In genomic region chr6:40419881-40420705, GRCh38 we compare ENCODE assay signal across 11 cellular contexts.
"Had no signal": no experiment of that assay in that cellular context is flagged by ENCODE, and none has a peak within 500 bp of the region (broad histone marks: within the 10 kb centered on the region; RNA-seq: fewer than 3 reads in every experiment).

No MANE protein-coding gene starts in this region.

- H3K36me3 Mint-ChIP-seq: stimulated activated effector memory CD8-positive, alpha-beta T cell treated with anti-CD3 and anti-CD28 coated beads, Interleukin-12 subunit alpha, Interleukin-12 subunit beta, amount 100 ng/mL, for 72 hours had no signal

- H3K4me1 Mint-ChIP-seq: activated T-helper 17 cell treated with anti-CD3 and anti-CD28 coated beads, Interleukin-2, amount 50 U/mL, for 72 hours had no signal

- ATAC-seq: activated CD4-positive, CD25-positive, alpha-beta regulatory T cell treated with anti-CD3 and anti-CD28 coated beads, Interleukin-2, amount 50 U/mL, for 24 hours; activated T-helper 17 cell treated with anti-CD3 and anti-CD28 coated beads, Interleukin-2, amount 50 U/mL, for 72 hours; gastroesophageal sphincter; stimulated activated effector memory CD8-positive, alpha-beta T cell treated with anti-CD3 and anti-CD28 coated beads, Interleukin-12 subunit alpha, Interleukin-12 subunit beta, amount 100 ng/mL, for 72 hours had no signal

- H3K4me1 ChIP-seq: ascending aorta, left lung, tibial artery had no signal

- H3K4me3 Mint-ChIP-seq: activated naive CD4-positive, alpha-beta T cell treated with anti-CD3 and anti-CD28 coated beads for 36 hours; activated T-helper 17 cell treated with anti-CD3 and anti-CD28 coated beads, Interleukin-2, amount 50 U/mL, for 72 hours; stimulated activated effector memory CD8-positive, alpha-beta T cell treated with anti-CD3 and anti-CD28 coated beads, Interleukin-12 subunit alpha, Interleukin-12 subunit beta, amount 100 ng/mL, for 72 hours had no signal

- H3K9me3 ChIP-seq: ascending aorta, gastroesophageal sphincter, left lung, neutrophil, tibial artery had no signal

- DNase-seq: activated CD4-positive, alpha-beta T cell treated with anti-CD3 and anti-CD28 coated beads, Interleukin-2, amount 50 U/mL, for 4 hours; activated naive CD4-positive, alpha-beta T cell treated with anti-CD3 and anti-CD28 coated beads for 36 hours; kidney; left lung had no signal

- H3K4me3 ChIP-seq: ascending aorta, gastroesophageal sphincter, left lung, tibial artery had no signal

- H3K27ac Mint-ChIP-seq: activated naive CD4-positive, alpha-beta T cell treated with anti-CD3 and anti-CD28 coated beads for 36 hours; activated T-helper 17 cell treated with anti-CD3 and anti-CD28 coated beads, Interleukin-2, amount 50 U/mL, for 72 hours; stimulated activated effector memory CD8-positive, alpha-beta T cell treated with anti-CD3 and anti-CD28 coated beads, Interleukin-12 subunit alpha, Interleukin-12 subunit beta, amount 100 ng/mL, for 72 hours had no signal

- H3K36me3 ChIP-seq: ascending aorta, gastroesophageal sphincter, left lung, neutrophil, tibial artery had no signal

- H3K27ac ChIP-seq: ascending aorta, gastroesophageal sphincter, left lung, neutrophil, tibial artery had no signal

- H3K27me3 ChIP-seq: ascending aorta, gastroesophageal sphincter, left lung, neutrophil, tibial artery had no signal

- H3K9me3 Mint-ChIP-seq: activated naive CD4-positive, alpha-beta T cell treated with anti-CD3 and anti-CD28 coated beads for 36 hours; activated T-helper 17 cell treated with anti-CD3 and anti-CD28 coated beads, Interleukin-2, amount 50 U/mL, for 72 hours; stimulated activated effector memory CD8-positive, alpha-beta T cell treated with anti-CD3 and anti-CD28 coated beads, Interleukin-12 subunit alpha, Interleukin-12 subunit beta, amount 100 ng/mL, for 72 hours had no signal
